Comparison of ENCODE assay signal across 2 cellular contexts in the genomic region with DNA sequence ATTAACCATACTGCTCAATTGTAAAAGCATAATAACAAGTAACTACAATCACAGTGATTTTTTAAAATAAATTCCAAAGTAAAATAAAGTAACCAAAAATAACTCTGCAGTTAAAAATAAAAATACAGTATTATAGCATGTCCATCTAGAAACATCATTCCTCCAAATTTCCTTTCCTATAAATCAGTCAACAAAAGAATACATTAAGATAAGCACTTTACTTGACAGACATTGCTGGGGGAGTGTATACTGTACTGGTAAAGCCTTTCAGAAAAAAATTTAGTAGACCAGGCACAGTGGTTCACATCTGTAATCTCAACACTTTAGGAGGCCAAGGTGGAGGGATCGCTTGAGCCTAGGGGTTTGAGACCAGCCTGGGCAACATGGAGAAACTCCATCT.
TF ChIP-seq lines count a peak whose summit lies in the region.

No MANE protein-coding gene starts in this region.

TF ChIP-seq in WTC11, 78 proteins besides CTCF, POLR2A, EP300 and RAD21:
- TF ChIP-seq MXD4 (CRISPR knock-in tag; IDR thresholded peaks at IDR 0.05; ENCODE audit: borderline replicate concordance): no peak
- TF ChIP-seq, protein P1, sequence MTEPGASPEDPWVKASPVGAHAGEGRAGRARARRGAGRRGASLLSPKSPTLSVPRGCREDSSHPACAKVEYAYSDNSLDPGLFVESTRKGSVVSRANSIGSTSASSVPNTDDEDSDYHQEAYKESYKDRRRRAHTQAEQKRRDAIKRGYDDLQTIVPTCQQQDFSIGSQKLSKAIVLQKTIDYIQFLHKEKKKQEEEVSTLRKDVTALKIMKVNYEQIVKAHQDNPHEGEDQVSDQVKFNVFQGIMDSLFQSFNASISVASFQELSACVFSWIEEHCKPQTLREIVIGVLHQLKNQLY (CRISPR knock-in tag; IDR thresholded peaks at IDR 0.05): no peak
- TF ChIP-seq, protein P2, sequence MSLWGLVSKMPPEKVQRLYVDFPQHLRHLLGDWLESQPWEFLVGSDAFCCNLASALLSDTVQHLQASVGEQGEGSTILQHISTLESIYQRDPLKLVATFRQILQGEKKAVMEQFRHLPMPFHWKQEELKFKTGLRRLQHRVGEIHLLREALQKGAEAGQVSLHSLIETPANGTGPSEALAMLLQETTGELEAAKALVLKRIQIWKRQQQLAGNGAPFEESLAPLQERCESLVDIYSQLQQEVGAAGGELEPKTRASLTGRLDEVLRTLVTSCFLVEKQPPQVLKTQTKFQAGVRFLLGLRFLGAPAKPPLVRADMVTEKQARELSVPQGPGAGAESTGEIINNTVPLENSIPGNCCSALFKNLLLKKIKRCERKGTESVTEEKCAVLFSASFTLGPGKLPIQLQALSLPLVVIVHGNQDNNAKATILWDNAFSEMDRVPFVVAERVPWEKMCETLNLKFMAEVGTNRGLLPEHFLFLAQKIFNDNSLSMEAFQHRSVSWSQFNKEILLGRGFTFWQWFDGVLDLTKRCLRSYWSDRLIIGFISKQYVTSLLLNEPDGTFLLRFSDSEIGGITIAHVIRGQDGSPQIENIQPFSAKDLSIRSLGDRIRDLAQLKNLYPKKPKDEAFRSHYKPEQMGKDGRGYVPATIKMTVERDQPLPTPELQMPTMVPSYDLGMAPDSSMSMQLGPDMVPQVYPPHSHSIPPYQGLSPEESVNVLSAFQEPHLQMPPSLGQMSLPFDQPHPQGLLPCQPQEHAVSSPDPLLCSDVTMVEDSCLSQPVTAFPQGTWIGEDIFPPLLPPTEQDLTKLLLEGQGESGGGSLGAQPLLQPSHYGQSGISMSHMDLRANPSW (CRISPR knock-in tag; conservative IDR thresholded peaks at IDR 0.05; ENCODE audit: low read depth): no peak
- TF ChIP-seq, protein P3, sequence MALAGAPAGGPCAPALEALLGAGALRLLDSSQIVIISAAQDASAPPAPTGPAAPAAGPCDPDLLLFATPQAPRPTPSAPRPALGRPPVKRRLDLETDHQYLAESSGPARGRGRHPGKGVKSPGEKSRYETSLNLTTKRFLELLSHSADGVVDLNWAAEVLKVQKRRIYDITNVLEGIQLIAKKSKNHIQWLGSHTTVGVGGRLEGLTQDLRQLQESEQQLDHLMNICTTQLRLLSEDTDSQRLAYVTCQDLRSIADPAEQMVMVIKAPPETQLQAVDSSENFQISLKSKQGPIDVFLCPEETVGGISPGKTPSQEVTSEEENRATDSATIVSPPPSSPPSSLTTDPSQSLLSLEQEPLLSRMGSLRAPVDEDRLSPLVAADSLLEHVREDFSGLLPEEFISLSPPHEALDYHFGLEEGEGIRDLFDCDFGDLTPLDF (CRISPR knock-in tag; IDR thresholded peaks at IDR 0.05): no peak
- TF ChIP-seq KAT7 (CRISPR knock-in tag; IDR thresholded peaks at IDR 0.05; ENCODE audit: borderline replicate concordance): no peak
- no peak for TF ChIP-seq ZNF263 (CRISPR knock-in tag; IDR thresholded peaks at IDR 0.05; ENCODE audit: low read depth)

TF ChIP-seq in endothelial cell of umbilical vein, 7 proteins besides CTCF, POLR2A, EP300 and RAD21:
- TF ChIP-seq, protein P4, sequence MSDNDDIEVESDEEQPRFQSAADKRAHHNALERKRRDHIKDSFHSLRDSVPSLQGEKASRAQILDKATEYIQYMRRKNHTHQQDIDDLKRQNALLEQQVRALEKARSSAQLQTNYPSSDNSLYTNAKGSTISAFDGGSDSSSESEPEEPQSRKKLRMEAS (IDR thresholded peaks at IDR 0.05; ENCODE audit: insufficient read depth, insufficient read length): no peak
- TF ChIP-seq MYC (IDR thresholded peaks at IDR 0.05; ENCODE audit: low read depth, low read length): no peak
